1 cellular context compared by ENCODE assay signal in genomic region chr10:91652364-91652763, GRCh38.
TF ChIP-seq lines count a peak whose summit lies in the region.

No MANE protein-coding gene starts in this region.

TF ChIP-seq in WTC11, 78 proteins besides CTCF, POLR2A, EP300 and RAD21 (continued from another document):
- TF ChIP-seq, protein P1, sequence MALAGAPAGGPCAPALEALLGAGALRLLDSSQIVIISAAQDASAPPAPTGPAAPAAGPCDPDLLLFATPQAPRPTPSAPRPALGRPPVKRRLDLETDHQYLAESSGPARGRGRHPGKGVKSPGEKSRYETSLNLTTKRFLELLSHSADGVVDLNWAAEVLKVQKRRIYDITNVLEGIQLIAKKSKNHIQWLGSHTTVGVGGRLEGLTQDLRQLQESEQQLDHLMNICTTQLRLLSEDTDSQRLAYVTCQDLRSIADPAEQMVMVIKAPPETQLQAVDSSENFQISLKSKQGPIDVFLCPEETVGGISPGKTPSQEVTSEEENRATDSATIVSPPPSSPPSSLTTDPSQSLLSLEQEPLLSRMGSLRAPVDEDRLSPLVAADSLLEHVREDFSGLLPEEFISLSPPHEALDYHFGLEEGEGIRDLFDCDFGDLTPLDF (CRISPR knock-in tag; IDR thresholded peaks at IDR 0.05): no peak
- TF ChIP-seq ETV6 (CRISPR knock-in tag; IDR thresholded peaks at IDR 0.05): no peak
- TF ChIP-seq SMAD3 (CRISPR knock-in tag; IDR thresholded peaks at IDR 0.05; ENCODE audit: borderline replicate concordance): no peak
- TF ChIP-seq OVOL2 (CRISPR knock-in tag; IDR thresholded peaks at IDR 0.05; ENCODE audit: borderline replicate concordance): no peak
- TF ChIP-seq, protein P2, sequence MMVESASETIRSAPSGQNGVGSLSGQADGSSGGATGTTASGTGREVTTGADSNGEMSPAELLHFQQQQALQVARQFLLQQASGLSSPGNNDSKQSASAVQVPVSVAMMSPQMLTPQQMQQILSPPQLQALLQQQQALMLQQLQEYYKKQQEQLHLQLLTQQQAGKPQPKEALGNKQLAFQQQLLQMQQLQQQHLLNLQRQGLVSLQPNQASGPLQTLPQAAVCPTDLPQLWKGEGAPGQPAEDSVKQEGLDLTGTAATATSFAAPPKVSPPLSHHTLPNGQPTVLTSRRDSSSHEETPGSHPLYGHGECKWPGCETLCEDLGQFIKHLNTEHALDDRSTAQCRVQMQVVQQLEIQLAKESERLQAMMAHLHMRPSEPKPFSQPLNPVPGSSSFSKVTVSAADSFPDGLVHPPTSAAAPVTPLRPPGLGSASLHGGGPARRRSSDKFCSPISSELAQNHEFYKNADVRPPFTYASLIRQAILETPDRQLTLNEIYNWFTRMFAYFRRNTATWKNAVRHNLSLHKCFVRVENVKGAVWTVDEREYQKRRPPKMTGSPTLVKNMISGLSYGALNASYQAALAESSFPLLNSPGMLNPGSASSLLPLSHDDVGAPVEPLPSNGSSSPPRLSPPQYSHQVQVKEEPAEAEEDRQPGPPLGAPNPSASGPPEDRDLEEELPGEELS (CRISPR knock-in tag; IDR thresholded peaks at IDR 0.05): no peak
- TF ChIP-seq, protein P3, sequence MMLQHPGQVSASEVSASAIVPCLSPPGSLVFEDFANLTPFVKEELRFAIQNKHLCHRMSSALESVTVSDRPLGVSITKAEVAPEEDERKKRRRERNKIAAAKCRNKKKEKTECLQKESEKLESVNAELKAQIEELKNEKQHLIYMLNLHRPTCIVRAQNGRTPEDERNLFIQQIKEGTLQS (CRISPR knock-in tag; conservative IDR thresholded peaks at IDR 0.05): no peak
- no peak for TF ChIP-seq CBFB (CRISPR knock-in tag; IDR thresholded peaks at IDR 0.05; ENCODE audit: low read depth)
- no peak for TF ChIP-seq FOXP1 (CRISPR knock-in tag; IDR thresholded peaks at IDR 0.05; ENCODE audit: borderline replicate concordance)
